In genomic region chr18:34803877-34804276, GRCh38 we compare ENCODE assay signal across 31 cellular contexts.
"Had no signal": no experiment of that assay in that cellular context is flagged by ENCODE, and none has a peak within 500 bp of the region (broad histone marks: within the 10 kb centered on the region; RNA-seq: fewer than 3 reads in every experiment).

No MANE protein-coding gene starts in this region.

- H3K27me3 ChIP-seq: neutrophil, pancreas, right lobe of liver, sigmoid colon, spleen, suprapubic skin, testis, tibial artery, transverse colon, upper lobe of right lung, uterus had no signal

- H3K36me3 Mint-ChIP-seq: naive thymus-derived CD4-positive, alpha-beta T cell; natural killer cell; stimulated activated memory B cell treated with anti-CD40 and anti-IgM and Interleukin-4, amounts not matched to agents 10 μg/mL and 1 μg/mL and 100 μg/mL, for 72 hours; type B pancreatic cell had no signal

- H3K27me3 Mint-ChIP-seq: type B pancreatic cell had no signal

- H3K4me3 Mint-ChIP-seq: naive thymus-derived CD4-positive, alpha-beta T cell; natural killer cell; nephron; neural crest cell; stimulated activated memory B cell treated with anti-CD40 and anti-IgM and Interleukin-4, amounts not matched to agents 10 μg/mL and 1 μg/mL and 100 μg/mL, for 72 hours; stimulated activated naive CD8-positive, alpha-beta T cell treated with anti-CD3 and anti-CD28 coated beads, Interleukin-15, amount 100 ng/mL, for 72 hours; type B pancreatic cell had no signal

- H3K4me3 ChIP-seq: pancreas, prostate gland, right lobe of liver, sigmoid colon, skin epidermis, smooth muscle cell, spleen, suprapubic skin, testis, tibial artery, transverse colon, upper lobe of right lung, uterus had no signal

- H3K4me1 ChIP-seq: prostate gland, testis, transverse colon, upper lobe of right lung, uterus had no signal

- H3K36me3 ChIP-seq: neutrophil, pancreas, prostate gland, right lobe of liver, sigmoid colon, spleen, suprapubic skin, tibial artery, transverse colon, upper lobe of right lung, uterus had no signal

- DNase-seq: naive thymus-derived CD4-positive, alpha-beta T cell; natural killer cell; nucleus accumbens; pancreas; right cardiac atrium; right lobe of liver; sigmoid colon; spleen; stimulated activated CD4-positive, alpha-beta T cell treated with anti-CD3 and anti-CD28 coated beads, Interleukin-12 subunit alpha, Interleukin-12 subunit beta, amount 100 ng/mL, for 4 hours; stimulated activated CD4-positive, alpha-beta T cell treated with anti-CD3 and anti-CD28 coated beads, Interleukin-1b, Interleukin-23, amount 100 ng/mL, for 48 hours; stimulated activated CD4-positive, alpha-beta T cell treated with anti-CD3 and anti-CD28 coated beads, Interleukin-4, amount 100 ng/mL, for 1 hour; stimulated activated CD4-positive, alpha-beta T cell treated with anti-CD3 and anti-CD28 coated beads, Interleukin-4, amount 100 ng/mL, for 4 hours; stimulated activated CD8-positive, alpha-beta memory T cell treated with anti-CD3 and anti-CD28 coated beads, Interleukin-4, amount 100 ng/mL, for 48 hours; stimulated activated naive CD4-positive, alpha-beta T cell; stimulated activated naive CD8-positive, alpha-beta T cell treated with anti-CD3 and anti-CD28 coated beads, Interleukin-15, amount 100 ng/mL, for 72 hours; stimulated activated naive CD8-positive, alpha-beta T cell treated with anti-CD3 and anti-CD28 coated beads, Interleukin-15, Interleukin-2, amounts not matched to agents 100 U/mL and 50 U/mL, for 24 hours; substantia nigra; testis; tibial artery; transverse colon; upper lobe of right lung; uterus had no signal

- H3K4me2 ChIP-seq: smooth muscle cell had no signal

- H3K9me3 ChIP-seq: neutrophil, pancreas, prostate gland, right lobe of liver, sigmoid colon, spleen, suprapubic skin, testis, tibial artery, transverse colon, upper lobe of right lung, uterus had no signal

- H3K27ac Mint-ChIP-seq: naive thymus-derived CD4-positive, alpha-beta T cell; nephron; stimulated activated memory B cell treated with anti-CD40 and anti-IgM and Interleukin-4, amounts not matched to agents 10 μg/mL and 1 μg/mL and 100 μg/mL, for 72 hours; type B pancreatic cell had no signal

- H3K9me3 Mint-ChIP-seq: naive thymus-derived CD4-positive, alpha-beta T cell; natural killer cell; nephron; neural crest cell; stimulated activated memory B cell treated with anti-CD40 and anti-IgM and Interleukin-4, amounts not matched to agents 10 μg/mL and 1 μg/mL and 100 μg/mL, for 72 hours; stimulated activated naive CD8-positive, alpha-beta T cell treated with anti-CD3 and anti-CD28 coated beads, Interleukin-15, amount 100 ng/mL, for 72 hours; type B pancreatic cell had no signal

- H3K4me1 Mint-ChIP-seq: stimulated activated memory B cell treated with anti-CD40 and anti-IgM and Interleukin-4, amounts not matched to agents 10 μg/mL and 1 μg/mL and 100 μg/mL, for 72 hours had no signal

- ATAC-seq: naive thymus-derived CD4-positive, alpha-beta T cell; natural killer cell; pancreas; right cardiac atrium; stimulated activated memory B cell treated with anti-CD40 and anti-IgM and Interleukin-4, amounts not matched to agents 10 μg/mL and 1 μg/mL and 100 μg/mL, for 72 hours; stimulated activated naive CD8-positive, alpha-beta T cell treated with anti-CD3 and anti-CD28 coated beads, Interleukin-15, amount 100 ng/mL, for 72 hours; stimulated activated naive CD8-positive, alpha-beta T cell treated with anti-CD3 and anti-CD28 coated beads, Interleukin-15, Interleukin-2, amounts not matched to agents 100 U/mL and 50 U/mL, for 24 hours; upper lobe of right lung had no signal

- H3K27ac ChIP-seq: neutrophil, pancreas, prostate gland, right lobe of liver, sigmoid colon, skin epidermis, spleen, suprapubic skin, testis, tibial artery, transverse colon, upper lobe of right lung, uterus had no signal
